ENCODE assay signal across 8 cellular contexts in genomic region chr10:100996678-100997363, GRCh38. TPM values are rescaled to one million over a fixed set of nuclear protein-coding genes. Genes with fewer than 3 reads are reported as not detected.
A peak's percentile ranks its signal among the peaks of the same experiment; 100 is the strongest.
DNase-seq lines count a peak whose midpoint lies in the region; ATAC-seq and TF ChIP-seq lines count a peak whose summit lies in the region.

No MANE protein-coding gene starts in this region.

- no peaks in the 10 kb centered on the region for H3K27me3 ChIP-seq in A673 (replicated peaks; ENCODE audit: insufficient read depth, low read depth, low read length, poor library complexity)

- H3K4me3 ChIP-seq in A673 (ENCODE audit: low read depth, low read length, poor library complexity, severe bottlenecking), result peak overlapping the region; percentile 88

- peak; percentile 19 for ATAC-seq in GM18502 (IDR thresholded peaks at IDR 0.05; ENCODE audit: poor library complexity, unreplicated experiment)

- POLR2A ChIA-PET in A673 (lab: Charles Lee; ENCODE audit: low non-redundant PET), result no interaction called here

- CTCF ChIA-PET in A673 (lab: Charles Lee), result interaction anchor here (0.5 to 2.3 kb wide), 4 partner anchors 9 to 62 kb away, joined by 3 to 23 read pairs (median 4); partner anchors contain the start of genes MRPL43, SEMA4G and TWNK

- peaks cover 16% of the 10 kb centered on the region for H3K4me1 Mint-ChIP-seq in progenitor cell of endocrine pancreas (ENCODE audit: low read depth)

- peak overlapping the region; percentile 98 for H3K27ac ChIP-seq in A673 (ENCODE audit: low read depth, low read length, poor library complexity, severe bottlenecking)

- H3K27ac Mint-ChIP-seq in progenitor cell of endocrine pancreas, result peak overlapping the region; percentile 92

- DNase-seq in A673 (ENCODE audit: low spot score) (peak; percentile 42), NCI-H345 (lab: John Stamatoyannopoulos, UW) (peak; percentile 58), germinal center (ENCODE audit: low spot score) (peak; percentile 73), progenitor cell of endocrine pancreas (ENCODE audit: low spot score, unreplicated experiment) (no peak), COR-L47 (lab: John Stamatoyannopoulos, UW) (no peak), NCI-H524 treated with DMSO at 0.1 percent for 48 hours (lab: John Stamatoyannopoulos, UW) (no peak)
- peak; percentile 33 for DNase-seq in activated effector memory CD4-positive, alpha-beta T cell treated with Interleukin-2 at 50 U/mL for 16 hours

- TF ChIP-seq CTCF in A673 (conservative IDR thresholded peaks at IDR 0.05; ENCODE audit: low read depth, low read length), result no peak
- no peak for TF ChIP-seq CTCF in progenitor cell of endocrine pancreas (IDR thresholded peaks at IDR 0.05; ENCODE audit: unreplicated experiment)

- BruUV-seq in A673 (replicated peaks; lab: Mats Ljungman, UMichigan), result no TSS peak

- no peaks in the 10 kb centered on the region for H3K27me3 Mint-ChIP-seq in progenitor cell of endocrine pancreas

- H3K4me3 Mint-ChIP-seq in progenitor cell of endocrine pancreas (ENCODE audit: low read depth), result peak overlapping the region; percentile 75

- H3K36me3 ChIP-seq in A673 (ENCODE audit: insufficient read depth, low read length, poor library complexity, severe bottlenecking), result peaks cover 10% of the 10 kb centered on the region

- no peaks in the 10 kb centered on the region for H3K9me3 ChIP-seq in A673 (ENCODE audit: low read depth, low read length, poor library complexity, severe bottlenecking)

- H3K4me1 ChIP-seq in A673 (ENCODE audit: insufficient read depth, low read length, poor library complexity, severe bottlenecking), result peaks cover 44% of the 10 kb centered on the region

- H3K9me3 Mint-ChIP-seq in progenitor cell of endocrine pancreas (ENCODE audit: low read depth), result no peaks in the 10 kb centered on the region

- H3K36me3 Mint-ChIP-seq in progenitor cell of endocrine pancreas (ENCODE audit: insufficient read depth), result peaks cover 3% of the 10 kb centered on the region

- intact Hi-C loops in A673 (cut with micrococcal nuclease; ENCODE audit: unreplicated experiment), result loop anchor here (5.0 kb wide), 1 partner anchor 65 kb away; the partner anchor contains the start of gene KAZALD1

RNA-seq across cellular contexts. Expression of gene LZTS2, which starts 2.8 kb away (rescaled TPM):
- total RNA-seq in A673 (2021), result 49.1 and 59.9 TPM in 2 replicates
- total RNA-seq in progenitor cell of endocrine pancreas, result 81.1 and 83.2 TPM in 2 replicates

RNA-seq across cellular contexts. Expression of gene TWNK, which starts 9.5 kb away (rescaled TPM):
- total RNA-seq in A673 (2021), result 29.5 and 30.8 TPM in 2 replicates
- total RNA-seq in progenitor cell of endocrine pancreas, result 12.8 and 13.3 TPM in 2 replicates

RNA-seq across cellular contexts. Expression of gene MRPL43, which starts 9.5 kb away (rescaled TPM):
- total RNA-seq in A673 (2021), result 80.4 and 88.8 TPM in 2 replicates
- 70.7 and 72.4 TPM in 2 replicates for total RNA-seq in progenitor cell of endocrine pancreas

RNA-seq across cellular contexts. Expression of gene SEMA4G, which starts 27.5 kb away (rescaled TPM):
- total RNA-seq in A673 (2021) (6.1 and 9.2 TPM in 2 replicates), progenitor cell of endocrine pancreas (57.1 and 62.3 TPM in 2 replicates)

RNA-seq across cellular contexts. Expression of gene PDZD7, which starts 34.1 kb away (rescaled TPM):
- total RNA-seq in A673 (2021) (0.26 and 0.30 TPM in 2 replicates), progenitor cell of endocrine pancreas (0.29 and 0.84 TPM in 2 replicates)

Comparison
In these comparisons a context has a peak if more than half of its experiments do, and no peak if none do; other contexts are left out.
1. DNase-seq: peak in A673 (single experiment), NCI-H345 (single experiment), activated effector memory CD4-positive, alpha-beta T cell treated with Interleukin-2 at 50 U/mL for 16 hours (single experiment) and germinal center (single experiment); none in progenitor cell of endocrine pancreas (single experiment), COR-L47 (single experiment) and NCI-H524 treated with DMSO at 0.1 percent for 48 hours (single experiment).